1 cellular context compared by ENCODE assay signal in the genomic region with DNA sequence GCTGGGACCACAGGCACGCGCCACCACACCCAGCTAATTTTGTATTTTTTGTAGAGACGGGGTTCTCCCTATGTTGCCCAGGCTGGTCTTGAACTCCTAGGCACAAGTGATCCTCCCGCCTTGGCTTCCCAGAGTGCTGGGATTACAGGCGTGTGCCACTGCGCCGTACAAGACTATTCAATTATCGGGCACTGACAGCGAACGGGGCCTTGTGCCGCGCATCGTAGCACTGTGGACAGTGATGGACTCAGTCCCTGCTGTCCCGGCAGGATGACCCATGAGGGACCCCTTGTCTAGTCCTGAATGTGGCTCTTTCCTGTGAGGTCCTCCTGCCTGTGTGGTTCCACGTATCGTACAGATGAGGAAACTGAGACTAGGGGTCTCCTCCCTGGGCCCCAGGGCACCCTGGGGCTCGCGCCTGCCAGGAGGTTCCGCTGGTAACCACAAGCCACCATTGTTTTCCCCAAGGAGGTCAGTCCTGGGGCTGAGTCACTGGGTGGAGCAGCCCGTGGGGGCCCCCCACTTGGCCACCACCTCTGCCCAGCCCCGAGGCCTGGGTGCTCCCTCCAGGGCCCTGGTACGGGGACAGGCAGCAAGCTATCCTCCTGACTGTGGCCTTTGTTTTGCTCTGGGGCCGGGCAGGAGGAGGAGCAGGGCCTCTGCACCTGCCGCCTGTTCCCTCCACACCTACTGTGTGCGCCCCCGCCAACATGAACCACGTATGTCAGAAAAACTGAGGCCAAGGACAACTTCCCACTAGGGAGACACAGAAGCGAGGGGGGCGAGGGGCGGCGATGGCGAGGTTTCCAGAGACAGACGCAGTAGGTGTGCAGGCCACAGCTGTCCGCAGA.
A peak's percentile ranks its signal among the peaks of the same experiment; 100 is the strongest.
TF ChIP-seq lines count a peak whose summit lies in the region.

No MANE protein-coding gene starts in this region.

TF ChIP-seq in K562, 482 proteins besides CTCF, POLR2A, EP300 and RAD21 (continued from another document):
- TF ChIP-seq ZKSCAN3 (CRISPR knock-in tag; IDR thresholded peaks at IDR 0.05) (no peak), IFI16 (CRISPR knock-in tag; IDR thresholded peaks at IDR 0.05) (no peak), MAFG (tag; conservative IDR thresholded peaks at IDR 0.05) (no peak), SREBF2 (CRISPR knock-in tag; IDR thresholded peaks at IDR 0.05) (no peak), TEAD1 (CRISPR knock-in tag; IDR thresholded peaks at IDR 0.05) (0 out of 4 replicates have a peak, but pooled peaks of 1 of the 2 experiments have one; percentile 16), MAZ (CRISPR knock-in tag; conservative IDR thresholded peaks at IDR 0.05 in 1 of 2, IDR thresholded peaks at IDR 0.05 in 1 of 2) (peak in 1 of 2 experiments; percentile 28; a peak in 1 of 4 replicates), HMG20A (CRISPR knock-in tag; conservative IDR thresholded peaks at IDR 0.05) (no peak), NBN (IDR thresholded peaks at IDR 0.05; ENCODE audit: low read depth) (no peak), MCM2 (IDR thresholded peaks at IDR 0.05; ENCODE audit: low read depth) (no peak), FIP1L1 (IDR thresholded peaks at IDR 0.05; ENCODE audit: low read depth, low read length, poor library complexity, severe bottlenecking) (peak; percentile 7), RBBP5 (IDR thresholded peaks at IDR 0.05; ENCODE audit: borderline replicate concordance, insufficient read depth, low read length, poor library complexity, severe bottlenecking) (peak; percentile 10), ZZZ3 (IDR thresholded peaks at IDR 0.05) (no peak), GATA2 (CRISPR knock-in tag; IDR thresholded peaks at IDR 0.05) (no peak)
- TF ChIP-seq, protein P1, sequence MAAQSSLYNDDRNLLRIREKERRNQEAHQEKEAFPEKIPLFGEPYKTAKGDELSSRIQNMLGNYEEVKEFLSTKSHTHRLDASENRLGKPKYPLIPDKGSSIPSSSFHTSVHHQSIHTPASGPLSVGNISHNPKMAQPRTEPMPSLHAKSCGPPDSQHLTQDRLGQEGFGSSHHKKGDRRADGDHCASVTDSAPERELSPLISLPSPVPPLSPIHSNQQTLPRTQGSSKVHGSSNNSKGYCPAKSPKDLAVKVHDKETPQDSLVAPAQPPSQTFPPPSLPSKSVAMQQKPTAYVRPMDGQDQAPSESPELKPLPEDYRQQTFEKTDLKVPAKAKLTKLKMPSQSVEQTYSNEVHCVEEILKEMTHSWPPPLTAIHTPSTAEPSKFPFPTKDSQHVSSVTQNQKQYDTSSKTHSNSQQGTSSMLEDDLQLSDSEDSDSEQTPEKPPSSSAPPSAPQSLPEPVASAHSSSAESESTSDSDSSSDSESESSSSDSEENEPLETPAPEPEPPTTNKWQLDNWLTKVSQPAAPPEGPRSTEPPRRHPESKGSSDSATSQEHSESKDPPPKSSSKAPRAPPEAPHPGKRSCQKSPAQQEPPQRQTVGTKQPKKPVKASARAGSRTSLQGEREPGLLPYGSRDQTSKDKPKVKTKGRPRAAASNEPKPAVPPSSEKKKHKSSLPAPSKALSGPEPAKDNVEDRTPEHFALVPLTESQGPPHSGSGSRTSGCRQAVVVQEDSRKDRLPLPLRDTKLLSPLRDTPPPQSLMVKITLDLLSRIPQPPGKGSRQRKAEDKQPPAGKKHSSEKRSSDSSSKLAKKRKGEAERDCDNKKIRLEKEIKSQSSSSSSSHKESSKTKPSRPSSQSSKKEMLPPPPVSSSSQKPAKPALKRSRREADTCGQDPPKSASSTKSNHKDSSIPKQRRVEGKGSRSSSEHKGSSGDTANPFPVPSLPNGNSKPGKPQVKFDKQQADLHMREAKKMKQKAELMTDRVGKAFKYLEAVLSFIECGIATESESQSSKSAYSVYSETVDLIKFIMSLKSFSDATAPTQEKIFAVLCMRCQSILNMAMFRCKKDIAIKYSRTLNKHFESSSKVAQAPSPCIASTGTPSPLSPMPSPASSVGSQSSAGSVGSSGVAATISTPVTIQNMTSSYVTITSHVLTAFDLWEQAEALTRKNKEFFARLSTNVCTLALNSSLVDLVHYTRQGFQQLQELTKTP (IDR thresholded peaks at IDR 0.05; ENCODE audit: low read depth in 1 of 2, partially characterized antibody in 2 of 2), result no peak
- TF ChIP-seq, protein P2, sequence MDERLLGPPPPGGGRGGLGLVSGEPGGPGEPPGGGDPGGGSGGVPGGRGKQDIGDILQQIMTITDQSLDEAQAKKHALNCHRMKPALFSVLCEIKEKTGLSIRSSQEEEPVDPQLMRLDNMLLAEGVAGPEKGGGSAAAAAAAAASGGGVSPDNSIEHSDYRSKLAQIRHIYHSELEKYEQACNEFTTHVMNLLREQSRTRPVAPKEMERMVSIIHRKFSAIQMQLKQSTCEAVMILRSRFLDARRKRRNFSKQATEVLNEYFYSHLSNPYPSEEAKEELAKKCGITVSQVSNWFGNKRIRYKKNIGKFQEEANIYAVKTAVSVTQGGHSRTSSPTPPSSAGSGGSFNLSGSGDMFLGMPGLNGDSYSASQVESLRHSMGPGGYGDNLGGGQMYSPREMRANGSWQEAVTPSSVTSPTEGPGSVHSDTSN (CRISPR knock-in tag; IDR thresholded peaks at IDR 0.05; ENCODE audit: low read depth), result no peak
- TF ChIP-seq, protein P2 (tag; conservative IDR thresholded peaks at IDR 0.05; ENCODE audit: low read depth), result no peak
- TF ChIP-seq, protein P3, sequence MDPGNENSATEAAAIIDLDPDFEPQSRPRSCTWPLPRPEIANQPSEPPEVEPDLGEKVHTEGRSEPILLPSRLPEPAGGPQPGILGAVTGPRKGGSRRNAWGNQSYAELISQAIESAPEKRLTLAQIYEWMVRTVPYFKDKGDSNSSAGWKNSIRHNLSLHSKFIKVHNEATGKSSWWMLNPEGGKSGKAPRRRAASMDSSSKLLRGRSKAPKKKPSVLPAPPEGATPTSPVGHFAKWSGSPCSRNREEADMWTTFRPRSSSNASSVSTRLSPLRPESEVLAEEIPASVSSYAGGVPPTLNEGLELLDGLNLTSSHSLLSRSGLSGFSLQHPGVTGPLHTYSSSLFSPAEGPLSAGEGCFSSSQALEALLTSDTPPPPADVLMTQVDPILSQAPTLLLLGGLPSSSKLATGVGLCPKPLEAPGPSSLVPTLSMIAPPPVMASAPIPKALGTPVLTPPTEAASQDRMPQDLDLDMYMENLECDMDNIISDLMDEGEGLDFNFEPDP (CRISPR knock-in tag; IDR thresholded peaks at IDR 0.05), result no peak
- TF ChIP-seq, protein P4, sequence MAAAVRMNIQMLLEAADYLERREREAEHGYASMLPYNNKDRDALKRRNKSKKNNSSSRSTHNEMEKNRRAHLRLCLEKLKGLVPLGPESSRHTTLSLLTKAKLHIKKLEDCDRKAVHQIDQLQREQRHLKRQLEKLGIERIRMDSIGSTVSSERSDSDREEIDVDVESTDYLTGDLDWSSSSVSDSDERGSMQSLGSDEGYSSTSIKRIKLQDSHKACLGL (CRISPR knock-in tag; IDR thresholded peaks at IDR 0.05; ENCODE audit: borderline replicate concordance, poor library complexity, severe bottlenecking), result no peak
- TF ChIP-seq, protein P5, sequence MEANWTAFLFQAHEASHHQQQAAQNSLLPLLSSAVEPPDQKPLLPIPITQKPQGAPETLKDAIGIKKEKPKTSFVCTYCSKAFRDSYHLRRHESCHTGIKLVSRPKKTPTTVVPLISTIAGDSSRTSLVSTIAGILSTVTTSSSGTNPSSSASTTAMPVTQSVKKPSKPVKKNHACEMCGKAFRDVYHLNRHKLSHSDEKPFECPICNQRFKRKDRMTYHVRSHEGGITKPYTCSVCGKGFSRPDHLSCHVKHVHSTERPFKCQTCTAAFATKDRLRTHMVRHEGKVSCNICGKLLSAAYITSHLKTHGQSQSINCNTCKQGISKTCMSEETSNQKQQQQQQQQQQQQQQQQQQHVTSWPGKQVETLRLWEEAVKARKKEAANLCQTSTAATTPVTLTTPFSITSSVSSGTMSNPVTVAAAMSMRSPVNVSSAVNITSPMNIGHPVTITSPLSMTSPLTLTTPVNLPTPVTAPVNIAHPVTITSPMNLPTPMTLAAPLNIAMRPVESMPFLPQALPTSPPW (CRISPR knock-in tag; IDR thresholded peaks at IDR 0.05), result peak; percentile 40; the same call in 1 of the 2 replicates
- TF ChIP-seq, protein P6, sequence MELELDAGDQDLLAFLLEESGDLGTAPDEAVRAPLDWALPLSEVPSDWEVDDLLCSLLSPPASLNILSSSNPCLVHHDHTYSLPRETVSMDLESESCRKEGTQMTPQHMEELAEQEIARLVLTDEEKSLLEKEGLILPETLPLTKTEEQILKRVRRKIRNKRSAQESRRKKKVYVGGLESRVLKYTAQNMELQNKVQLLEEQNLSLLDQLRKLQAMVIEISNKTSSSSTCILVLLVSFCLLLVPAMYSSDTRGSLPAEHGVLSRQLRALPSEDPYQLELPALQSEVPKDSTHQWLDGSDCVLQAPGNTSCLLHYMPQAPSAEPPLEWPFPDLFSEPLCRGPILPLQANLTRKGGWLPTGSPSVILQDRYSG (tag; conservative IDR thresholded peaks at IDR 0.05; ENCODE audit: low read depth), result 0 out of 2 replicates have a peak, but pooled peaks have one; percentile 41
- TF ChIP-seq, protein P7, sequence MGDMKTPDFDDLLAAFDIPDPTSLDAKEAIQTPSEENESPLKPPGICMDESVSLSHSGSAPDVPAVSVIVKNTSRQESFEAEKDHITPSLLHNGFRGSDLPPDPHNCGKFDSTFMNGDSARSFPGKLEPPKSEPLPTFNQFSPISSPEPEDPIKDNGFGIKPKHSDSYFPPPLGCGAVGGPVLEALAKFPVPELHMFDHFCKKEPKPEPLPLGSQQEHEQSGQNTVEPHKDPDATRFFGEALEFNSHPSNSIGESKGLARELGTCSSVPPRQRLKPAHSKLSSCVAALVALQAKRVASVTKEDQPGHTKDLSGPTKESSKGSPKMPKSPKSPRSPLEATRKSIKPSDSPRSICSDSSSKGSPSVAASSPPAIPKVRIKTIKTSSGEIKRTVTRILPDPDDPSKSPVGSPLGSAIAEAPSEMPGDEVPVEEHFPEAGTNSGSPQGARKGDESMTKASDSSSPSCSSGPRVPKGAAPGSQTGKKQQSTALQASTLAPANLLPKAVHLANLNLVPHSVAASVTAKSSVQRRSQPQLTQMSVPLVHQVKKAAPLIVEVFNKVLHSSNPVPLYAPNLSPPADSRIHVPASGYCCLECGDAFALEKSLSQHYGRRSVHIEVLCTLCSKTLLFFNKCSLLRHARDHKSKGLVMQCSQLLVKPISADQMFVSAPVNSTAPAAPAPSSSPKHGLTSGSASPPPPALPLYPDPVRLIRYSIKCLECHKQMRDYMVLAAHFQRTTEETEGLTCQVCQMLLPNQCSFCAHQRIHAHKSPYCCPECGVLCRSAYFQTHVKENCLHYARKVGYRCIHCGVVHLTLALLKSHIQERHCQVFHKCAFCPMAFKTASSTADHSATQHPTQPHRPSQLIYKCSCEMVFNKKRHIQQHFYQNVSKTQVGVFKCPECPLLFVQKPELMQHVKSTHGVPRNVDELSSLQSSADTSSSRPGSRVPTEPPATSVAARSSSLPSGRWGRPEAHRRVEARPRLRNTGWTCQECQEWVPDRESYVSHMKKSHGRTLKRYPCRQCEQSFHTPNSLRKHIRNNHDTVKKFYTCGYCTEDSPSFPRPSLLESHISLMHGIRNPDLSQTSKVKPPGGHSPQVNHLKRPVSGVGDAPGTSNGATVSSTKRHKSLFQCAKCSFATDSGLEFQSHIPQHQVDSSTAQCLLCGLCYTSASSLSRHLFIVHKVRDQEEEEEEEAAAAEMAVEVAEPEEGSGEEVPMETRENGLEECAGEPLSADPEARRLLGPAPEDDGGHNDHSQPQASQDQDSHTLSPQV (IDR thresholded peaks at IDR 0.05), result peak; percentile 80
- TF ChIP-seq, protein P8, sequence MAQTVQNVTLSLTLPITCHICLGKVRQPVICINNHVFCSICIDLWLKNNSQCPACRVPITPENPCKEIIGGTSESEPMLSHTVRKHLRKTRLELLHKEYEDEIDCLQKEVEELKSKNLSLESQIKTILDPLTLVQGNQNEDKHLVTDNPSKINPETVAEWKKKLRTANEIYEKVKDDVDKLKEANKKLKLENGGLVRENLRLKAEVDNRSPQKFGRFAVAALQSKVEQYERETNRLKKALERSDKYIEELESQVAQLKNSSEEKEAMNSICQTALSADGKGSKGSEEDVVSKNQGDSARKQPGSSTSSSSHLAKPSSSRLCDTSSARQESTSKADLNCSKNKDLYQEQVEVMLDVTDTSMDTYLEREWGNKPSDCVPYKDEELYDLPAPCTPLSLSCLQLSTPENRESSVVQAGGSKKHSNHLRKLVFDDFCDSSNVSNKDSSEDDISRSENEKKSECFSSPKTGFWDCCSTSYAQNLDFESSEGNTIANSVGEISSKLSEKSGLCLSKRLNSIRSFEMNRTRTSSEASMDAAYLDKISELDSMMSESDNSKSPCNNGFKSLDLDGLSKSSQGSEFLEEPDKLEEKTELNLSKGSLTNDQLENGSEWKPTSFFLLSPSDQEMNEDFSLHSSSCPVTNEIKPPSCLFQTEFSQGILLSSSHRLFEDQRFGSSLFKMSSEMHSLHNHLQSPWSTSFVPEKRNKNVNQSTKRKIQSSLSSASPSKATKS (CRISPR knock-in tag; IDR thresholded peaks at IDR 0.05), result no peak
